25 cellular contexts compared by ENCODE assay signal in the genomic region with DNA sequence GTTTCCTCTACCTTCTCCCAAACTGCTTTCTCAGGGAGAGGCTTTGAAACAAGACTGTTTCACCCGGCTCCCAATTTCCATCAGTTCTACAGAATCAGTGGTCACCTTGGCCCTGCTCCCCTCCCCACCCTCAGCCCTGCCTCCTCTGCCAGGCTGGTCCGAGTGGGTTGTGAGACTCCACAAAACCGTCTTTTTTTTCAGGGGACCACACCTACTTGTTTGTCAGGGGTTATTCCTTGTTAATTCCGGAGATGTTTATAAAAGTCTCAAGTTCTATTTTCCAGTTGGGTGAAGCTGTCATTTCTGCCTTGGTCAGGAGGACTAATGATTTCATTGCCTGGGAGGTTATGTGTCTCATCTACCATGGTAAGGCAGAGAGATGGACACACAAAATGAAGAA.
"Had no signal": no experiment of that assay in that cellular context is flagged by ENCODE, and none has a peak within 500 bp of the region (broad histone marks: within the 10 kb centered on the region; RNA-seq: fewer than 3 reads in every experiment).

No MANE protein-coding gene starts in this region.

- H3K36me3 Mint-ChIP-seq: activated naive CD8-positive, alpha-beta T cell treated with anti-CD3 and anti-CD28 coated beads for 36 hours; immature natural killer cell; mesothelial cell of epicardium; neural progenitor cell; WTC11 had no signal

- H3K4me3 Mint-ChIP-seq: activated naive CD8-positive, alpha-beta T cell treated with anti-CD3 and anti-CD28 coated beads for 36 hours; activated T-cell treated with anti-CD3 and anti-CD28 coated beads, Interleukin-2, amount 50 U/mL, for 24 hours; effector memory CD8-positive, alpha-beta T cell; immature natural killer cell; mesothelial cell of epicardium; naive thymus-derived CD8-positive, alpha-beta T cell; neural progenitor cell; WTC11 had no signal

- H3K36me3 ChIP-seq: colonic mucosa, left lung, neural progenitor cell, thoracic aorta, upper lobe of right lung had no signal

- H3K4me3 ChIP-seq: colonic mucosa, dorsolateral prefrontal cortex, hepatocyte, left lung, neural progenitor cell, thoracic aorta, upper lobe of right lung had no signal

- H3K27ac Mint-ChIP-seq: activated naive CD8-positive, alpha-beta T cell treated with anti-CD3 and anti-CD28 coated beads for 36 hours; activated T-cell treated with anti-CD3 and anti-CD28 coated beads, Interleukin-2, amount 50 U/mL, for 24 hours; activated T-helper 2 cell treated with anti-CD3 and anti-CD28 coated beads, Interferon-gamma antibody, Interleukin-2, Interleukin-4, amounts not matched to agents 10 μg/mL and 5 μg/mL and 100 μg/mL, durations not matched to agents 14 hours and 24 hours and 36 hours; effector memory CD8-positive, alpha-beta T cell; immature natural killer cell; mesothelial cell of epicardium; naive thymus-derived CD8-positive, alpha-beta T cell; neural progenitor cell; WTC11 had no signal

- H3K4me1 Mint-ChIP-seq: activated naive CD8-positive, alpha-beta T cell treated with anti-CD3 and anti-CD28 coated beads for 36 hours; immature natural killer cell; naive thymus-derived CD8-positive, alpha-beta T cell; WTC11 had no signal

- H3K27me3 Mint-ChIP-seq: activated naive CD8-positive, alpha-beta T cell treated with anti-CD3 and anti-CD28 coated beads for 36 hours; effector memory CD8-positive, alpha-beta T cell had no signal

- H3K9me3 Mint-ChIP-seq: activated naive CD8-positive, alpha-beta T cell treated with anti-CD3 and anti-CD28 coated beads for 36 hours; activated T-cell treated with anti-CD3 and anti-CD28 coated beads, Interleukin-2, amount 50 U/mL, for 24 hours; activated T-helper 2 cell treated with anti-CD3 and anti-CD28 coated beads, Interferon-gamma antibody, Interleukin-2, Interleukin-4, amounts not matched to agents 10 μg/mL and 5 μg/mL and 100 μg/mL, durations not matched to agents 14 hours and 24 hours and 36 hours; effector memory CD8-positive, alpha-beta T cell; immature natural killer cell; naive thymus-derived CD8-positive, alpha-beta T cell; neural progenitor cell had no signal

- H3K27ac ChIP-seq: colonic mucosa, dorsolateral prefrontal cortex, foreskin keratinocyte, hepatocyte, left lung, neural progenitor cell, thoracic aorta, upper lobe of right lung had no signal

- H3K9me3 ChIP-seq: colonic mucosa, thoracic aorta, upper lobe of right lung had no signal

- ATAC-seq: effector memory CD8-positive, alpha-beta T cell; esophagus mucosa; foreskin keratinocyte; left lung; naive thymus-derived CD8-positive, alpha-beta T cell; upper lobe of right lung; WTC11 had no signal

- H3K4me1 ChIP-seq: colonic mucosa had no signal

- DNase-seq: activated CD8-positive, alpha-beta memory T cell treated with anti-CD3 and anti-CD28 coated beads for 24 hours; activated CD8-positive, alpha-beta memory T cell treated with anti-CD3 and anti-CD28 coated beads, Interleukin-2, amount 50 U/mL, for 4 hours; activated naive CD4-positive, alpha-beta T cell; activated naive CD8-positive, alpha-beta T cell treated with anti-CD3 and anti-CD28 coated beads for 36 hours; activated T-cell treated with anti-CD3 and anti-CD28 coated beads, Interleukin-2, amount 50 U/mL, for 24 hours; amniotic stem cell; colonic mucosa; dorsolateral prefrontal cortex; effector memory CD8-positive, alpha-beta T cell; foreskin keratinocyte; glutamatergic neuron; immature natural killer cell; left lung; stimulated activated CD4-positive, alpha-beta T cell treated with anti-CD3 and anti-CD28 coated beads, Interleukin-4, amount 100 ng/mL, for 24 hours; stimulated activated naive CD4-positive, alpha-beta T cell treated with Interleukin-2 at 50 U/mL for 16 hours; T-helper 9 cell; upper lobe of right lung had no signal

- H3K27me3 ChIP-seq: colonic mucosa, dorsolateral prefrontal cortex, foreskin keratinocyte, hepatocyte, left lung, neural progenitor cell, upper lobe of right lung had no signal
